Comparison of ENCODE assay signal across 8 cellular contexts in the genomic region with DNA sequence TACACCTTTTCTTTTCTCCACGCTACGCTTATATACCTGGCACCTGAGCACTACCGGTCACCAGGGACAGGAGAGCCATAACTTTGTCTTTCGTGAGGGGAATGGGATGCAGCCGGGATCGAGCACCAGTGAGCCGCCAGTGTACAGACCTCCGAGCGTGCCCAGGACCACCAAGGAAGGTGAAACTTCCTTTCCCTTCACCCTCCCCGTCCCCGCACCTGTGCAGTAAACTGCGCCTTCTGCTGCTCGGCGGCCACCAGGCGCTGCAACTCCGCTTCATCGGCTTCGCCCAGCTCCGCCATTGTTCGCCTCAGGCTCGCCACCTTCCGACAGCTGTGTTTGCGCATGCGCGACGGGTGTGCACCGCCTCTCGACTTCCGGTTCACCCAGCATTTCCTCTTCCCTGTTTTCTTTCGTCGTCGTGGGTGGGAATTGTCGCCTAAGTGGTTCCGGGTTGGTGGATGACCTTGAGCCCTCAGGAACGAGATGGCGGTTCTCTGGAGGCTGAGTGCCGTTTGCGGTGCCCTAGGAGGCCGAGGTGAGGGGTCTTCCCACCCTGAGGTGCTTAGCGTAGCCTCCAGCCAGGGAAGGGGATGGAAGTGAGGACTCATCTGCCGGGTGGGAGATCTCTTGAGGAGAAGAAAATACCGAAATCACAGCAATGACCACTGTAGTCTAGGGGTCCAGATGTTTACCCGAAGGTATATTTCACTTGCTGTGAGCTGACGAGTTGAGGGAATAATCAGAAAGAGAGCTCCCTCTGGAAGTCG. TPM values are rescaled to one million over a fixed set of nuclear protein-coding genes. Genes with fewer than 3 reads are reported as not detected.
DNase-seq lines count a peak whose midpoint lies in the region; ATAC-seq and TF ChIP-seq lines count a peak whose summit lies in the region.

A gene (plus strand): TSS at position 452 of the 770 bp plus-strand sequence. CDS start 35 bp downstream, at position 487.
A gene with protein sequence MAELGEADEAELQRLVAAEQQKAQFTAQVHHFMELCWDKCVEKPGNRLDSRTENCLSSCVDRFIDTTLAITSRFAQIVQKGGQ (minus strand): TSS at position 335 of the 770 bp plus-strand sequence. CDS start 33 bp downstream, at position 302.

- H3K36me3 ChIP-seq in left ventricle myocardium inferior (peaks cover 74% of the 10 kb centered on the region), prostate gland (peaks cover 4 to 11% of the 10 kb centered on the region in 2 donors), urinary bladder (ENCODE audit: insufficient read depth) (peaks cover 4% of the 10 kb centered on the region)

- H3K9me3 ChIP-seq in T-helper 17 cell (ENCODE audit: control insufficient read depth, low read length, poor library complexity, severe bottlenecking), result no peaks in the 10 kb centered on the region
- H3K9me3 ChIP-seq in left ventricle myocardium inferior (replicated peaks), result no peaks in the 10 kb centered on the region
- H3K9me3 ChIP-seq in prostate gland, result no peaks in the 10 kb centered on the region

- H3K27ac Mint-ChIP-seq in T-helper 17 cell, result peak within 1 kb of the TSS; percentile 92

- H3K4me1 Mint-ChIP-seq in T-helper 17 cell, result peaks cover 52% of the 10 kb centered on the region

- DNase-seq in NCI-H1694 treated with DMSO at 0.1 percent for 48 hours (lab: John Stamatoyannopoulos, UW) (peak; percentile 72), T-helper 17 cell (peak; percentile 92 to 95 (median 94)), amygdala (lab: John Stamatoyannopoulos, UW) (peak; percentile 69 to 97 (median 91)), left ventricle myocardium inferior (peak; percentile 92), prostate gland (ENCODE audit: low spot score) (peak; percentile 93)

- TF ChIP-seq POLR2A in GM15510 (IDR thresholded peaks at IDR 0.05; ENCODE audit: borderline replicate concordance, extremely low read depth, insufficient read length) (peak; percentile 74), prostate gland (IDR thresholded peaks at IDR 0.05) (peak; percentile 53)

- peak within 1 kb of the TSS; percentile 91 for H3K4me3 Mint-ChIP-seq in T-helper 17 cell

- H3K4me1 ChIP-seq in left ventricle myocardium inferior, result peaks cover 94% of the 10 kb centered on the region
- no peaks in the 10 kb centered on the region for H3K4me1 ChIP-seq in prostate gland (replicated peaks)
- no peaks in the 10 kb centered on the region for H3K4me1 ChIP-seq in urinary bladder (ENCODE audit: insufficient read depth)

- no peaks in the 10 kb centered on the region for H3K27me3 ChIP-seq in left ventricle myocardium inferior (ENCODE audit: low read depth)
- H3K27me3 ChIP-seq in prostate gland (replicated peaks; ENCODE audit: insufficient read depth), result no peaks in the 10 kb centered on the region

- under 1% methylated on average over 45 of the region's 45 CpGs for WGBS in prostate gland
- WGBS in urinary bladder, result under 1% methylated on average over 45 of the region's 45 CpGs

- no peaks in the 10 kb centered on the region for H3K27me3 Mint-ChIP-seq in T-helper 17 cell

- H3K4me3 ChIP-seq in left ventricle myocardium inferior (peak within 1 kb of the TSS; percentile 92), prostate gland (peak within 1 kb of the TSS; percentile 61 to 65), urinary bladder (ENCODE audit: low read depth, low read length) (peak within 1 kb of the TSS; percentile 73)

- TF ChIP-seq CTCF in left ventricle myocardium inferior (IDR thresholded peaks at IDR 0.05; ENCODE audit: borderline replicate concordance), result peak; percentile 39
- TF ChIP-seq CTCF in prostate gland (IDR thresholded peaks at IDR 0.05), result peak in 3 of 4 experiments; percentile 13 to 50 (median 50)

- intact Hi-C loops in left ventricle myocardium inferior (cut with micrococcal nuclease), result no loop called here
- intact Hi-C loops in prostate gland (cut with DNase I), result loop anchor here (5.0 kb wide), 2 partner anchors 154 to 209 kb away; a partner anchor contains a TSS

- peak; percentile 92 for ATAC-seq in HG02885 (IDR thresholded peaks at IDR 0.05; ENCODE audit: poor library complexity, unreplicated experiment)
- peak; percentile 91 for ATAC-seq in T-helper 17 cell

- H3K27ac ChIP-seq in left ventricle myocardium inferior (replicated peaks) (peak within 1 kb of the TSS; percentile 92), prostate gland (peak within 1 kb of the TSS; percentile 64 to 78), urinary bladder (ENCODE audit: low read depth) (peak within 1 kb of the TSS; percentile 63)

- peaks cover 17% of the 10 kb centered on the region for H3K36me3 Mint-ChIP-seq in T-helper 17 cell (ENCODE audit: low read depth)

RNA-seq across cellular contexts. Expression of the first gene that starts in this region (rescaled TPM):
- total RNA-seq in T-helper 17 cell (10 to 100 TPM; 37.7 to 40.8 TPM), left ventricle myocardium inferior (290 TPM), prostate gland (100 to 1,000 TPM in 1 of 2 donors, 10 to 100 TPM in 1; 91.6 to 107 TPM), urinary bladder (166 TPM)
- polyA plus RNA-seq in urinary bladder, result 180 TPM

RNA-seq across cellular contexts. Expression of the second gene that starts in this region (rescaled TPM):
- total RNA-seq in T-helper 17 cell (10 to 100 TPM; 12.0 to 16.0 TPM), left ventricle myocardium inferior (189 TPM), prostate gland (10 to 100 TPM; 43.1 to 49.5 TPM), urinary bladder (57.0 TPM)
- 82.9 TPM for polyA plus RNA-seq in urinary bladder

Comparison
In these comparisons a context has a peak if more than half of its experiments do, and no peak if none do; other contexts are left out.
1. Peak in every context shown above with its lines: DNase-seq, ATAC-seq, H3K4me3 ChIP-seq and H3K27ac ChIP-seq.